In genomic region chr5:178232920-178233429, GRCh38 we compare ENCODE assay signal across 8 cellular contexts. TPM values are rescaled to one million over a fixed set of nuclear protein-coding genes. Genes with fewer than 3 reads are reported as not detected.
DNase-seq lines count a peak whose midpoint lies in the region; ATAC-seq and TF ChIP-seq lines count a peak whose summit lies in the region.

No MANE protein-coding gene starts in this region.

- H3K79me2 ChIP-seq in GM23338 (replicated peaks; ENCODE audit: insufficient read depth): peaks cover 13% of the 10 kb centered on the region; the same call in 1 of the 2 replicates

- peak overlapping the region; percentile 93 for H2AFZ ChIP-seq in GM23338

- peak overlapping the region; percentile 96 for H3K4me2 ChIP-seq in GM23338

- no peaks in the 10 kb centered on the region for H3K9me2 ChIP-seq in GM23338 (ENCODE audit: insufficient read depth)

- DNase-seq in GM23338 (ENCODE audit: low spot score) (no peak), T-cell (no peak), right atrium auricular region (ENCODE audit: low spot score) (no peak), DMS 273 (lab: John Stamatoyannopoulos, UW; ENCODE audit: unreplicated experiment) (no peak), cerebellar cortex (ENCODE audit: low spot score) (no peak)
- no peak for DNase-seq in stimulated activated CD4-positive, alpha-beta T cell treated with anti-CD3 and anti-CD28 coated beads, Interleukin-4, amount 100 ng/mL, for 1 hour
- DNase-seq in activated CD8-positive, alpha-beta memory T cell treated with anti-CD3 and anti-CD28 coated beads for 24 hours: no peak

- POLR2A ChIA-PET in T-cell (lab: Charles Lee): no interaction called here

- H3K4me1 Mint-ChIP-seq in GM23338 (peaks cover 22% of the 10 kb centered on the region), T-cell (peaks cover 57 to 69% (median 64%) of the 10 kb centered on the region in 3 donors)
- peaks cover 51% of the 10 kb centered on the region for H3K4me1 Mint-ChIP-seq in stimulated activated memory B cell treated with anti-CD40 and anti-IgM and Interleukin-4, amounts not matched to agents 10 μg/mL and 1 μg/mL and 100 μg/mL, for 72 hours

- H3F3A ChIP-seq in GM23338 (replicated peaks; ENCODE audit: low read depth): peaks cover 13% of the 10 kb centered on the region

- no peak overlapping the region for H3K27ac Mint-ChIP-seq in GM23338
- peak overlapping the region; percentile 86 to 92 for H3K27ac Mint-ChIP-seq in T-cell
- H3K27ac Mint-ChIP-seq in stimulated activated memory B cell treated with anti-CD40 and anti-IgM and Interleukin-4, amounts not matched to agents 10 μg/mL and 1 μg/mL and 100 μg/mL, for 72 hours: peak overlapping the region; percentile 87

- TF ChIP-seq CTCF in GM23338 (conservative IDR thresholded peaks at IDR 0.05; ENCODE audit: low read depth in 2 of 2) (no peak), right atrium auricular region (IDR thresholded peaks at IDR 0.05) (no peak)

- H3K36me3 Mint-ChIP-seq in GM23338 (ENCODE audit: low read depth) (peaks cover 34% of the 10 kb centered on the region), T-cell (peaks cover 27% of the 10 kb centered on the region)
- H3K36me3 Mint-ChIP-seq in stimulated activated memory B cell treated with anti-CD40 and anti-IgM and Interleukin-4, amounts not matched to agents 10 μg/mL and 1 μg/mL and 100 μg/mL, for 72 hours: peaks cover 31% of the 10 kb centered on the region

- H3K9me3 ChIP-seq in right atrium auricular region: no peaks in the 10 kb centered on the region

- H3K27ac ChIP-seq in GM23338 (ENCODE audit: low read depth) (no peak overlapping the region), right atrium auricular region (peak overlapping the region; percentile 95 to 96)

- H4K20me1 ChIP-seq in GM23338 (replicated peaks; ENCODE audit: insufficient read depth): no peaks in the 10 kb centered on the region

- peak overlapping the region; percentile 67 for H3K4me3 Mint-ChIP-seq in GM23338
- H3K4me3 Mint-ChIP-seq in T-cell: peak overlapping the region; percentile 69 to 77 (median 77)
- peak overlapping the region; percentile 81 for H3K4me3 Mint-ChIP-seq in stimulated activated memory B cell treated with anti-CD40 and anti-IgM and Interleukin-4, amounts not matched to agents 10 μg/mL and 1 μg/mL and 100 μg/mL, for 72 hours

- no peaks in the 10 kb centered on the region; the same call in 1 of the 3 replicates for H3K9me3 Mint-ChIP-seq in GM23338
- no peaks in the 10 kb centered on the region for H3K9me3 Mint-ChIP-seq in T-cell
- H3K9me3 Mint-ChIP-seq in stimulated activated memory B cell treated with anti-CD40 and anti-IgM and Interleukin-4, amounts not matched to agents 10 μg/mL and 1 μg/mL and 100 μg/mL, for 72 hours: no peaks in the 10 kb centered on the region

- CTCF ChIA-PET in T-cell (lab: Charles Lee): no interaction called here

- H3K27me3 Mint-ChIP-seq in GM23338 (ENCODE audit: insufficient read depth, low read depth, poor library complexity): peaks cover 25% of the 10 kb centered on the region
- no peaks in the 10 kb centered on the region for H3K27me3 Mint-ChIP-seq in T-cell
- no peaks in the 10 kb centered on the region for H3K27me3 Mint-ChIP-seq in stimulated activated memory B cell treated with anti-CD40 and anti-IgM and Interleukin-4, amounts not matched to agents 10 μg/mL and 1 μg/mL and 100 μg/mL, for 72 hours

- ATAC-seq in GM23338 (no peak), T-cell (replicated peaks in 1 of 4) (peak in 1 of 4 experiments; percentile 32)
- no peak for ATAC-seq in stimulated activated memory B cell treated with anti-CD40 and anti-IgM and Interleukin-4, amounts not matched to agents 10 μg/mL and 1 μg/mL and 100 μg/mL, for 72 hours

- H3K27me3 ChIP-seq in GM23338 (ENCODE audit: insufficient read depth) (no peaks in the 10 kb centered on the region), right atrium auricular region (no peaks in the 10 kb centered on the region)

- H3K4me1 ChIP-seq in GM23338 (ENCODE audit: insufficient read depth) (peaks cover 9% of the 10 kb centered on the region; the same call in 1 of the 2 replicates), right atrium auricular region (peaks cover 0 to 51% of the 10 kb centered on the region in 2 donors)

- H3K4me3 ChIP-seq in GM23338: peak overlapping the region; percentile 83
- H3K4me3 ChIP-seq in right atrium auricular region: peak overlapping the region; percentile 77 to 80

- H3K36me3 ChIP-seq in GM23338 (ENCODE audit: insufficient read depth) (peaks cover 9% of the 10 kb centered on the region; the same call in 1 of the 2 replicates), right atrium auricular region (peaks cover 30% of the 10 kb centered on the region)

TF ChIP-seq in GM23338, 12 proteins besides CTCF, POLR2A, EP300 and RAD21 (continues in another document):
- TF ChIP-seq ZNF462 (CRISPR knock-in tag; IDR thresholded peaks at IDR 0.05): no peak
- TF ChIP-seq EZH2 (IDR thresholded peaks at IDR 0.05; ENCODE audit: low read depth, unreplicated experiment): no peak
- TF ChIP-seq POLR2AphosphoS5 (IDR thresholded peaks at IDR 0.05; ENCODE audit: low read depth): no peak
- no peak for TF ChIP-seq EZH2phosphoT487 (IDR thresholded peaks at IDR 0.05; ENCODE audit: unreplicated experiment)
- TF ChIP-seq NANOG (IDR thresholded peaks at IDR 0.05; ENCODE audit: borderline replicate concordance): no peak
- TF ChIP-seq ZNF114 (CRISPR knock-in tag; IDR thresholded peaks at IDR 0.05): no peak
- TF ChIP-seq CREB1 (CRISPR knock-in tag; IDR thresholded peaks at IDR 0.05; ENCODE audit: low read depth): no peak
- TF ChIP-seq JUNB (IDR thresholded peaks at IDR 0.05; ENCODE audit: unreplicated experiment): no peak

RNA-seq across cellular contexts. Expression of gene PHYKPL, which starts 0.4 kb away (rescaled TPM):
- total RNA-seq in GM23338 (2014; rRNA removed; shearing (Covaris generic)): 12.4 and 15.9 TPM in 2 replicates
- polyA plus RNA-seq in GM23338 (2016; fragmentation: Nextera tagmentation; extraction: Ambion mirVana): 17.8 and 20.8 TPM in 2 replicates
- total RNA-seq in T-cell (100 to 1,000 TPM; 135 to 208 (median 193) TPM), right atrium auricular region (10 to 100 TPM; 22.8 to 34.5 TPM)

RNA-seq across cellular contexts. Expression of gene HNRNPAB, which starts 28.6 kb away (rescaled TPM):
- total RNA-seq in GM23338 (2014; rRNA removed; shearing (Covaris generic)): 304 and 345 TPM in 2 replicates
- 579 and 599 TPM in 2 replicates for polyA plus RNA-seq in GM23338 (2016; fragmentation: Nextera tagmentation; extraction: Ambion mirVana)
- 10 to 100 TPM; 78.8 to 89.2 (median 85.1) TPM for total RNA-seq in T-cell
- 10 to 100 TPM; 62.4 to 69.1 TPM for total RNA-seq in right atrium auricular region

RNA-seq across cellular contexts. Expression of gene GMCL2, which starts 45.8 kb away (rescaled TPM):
- total RNA-seq in GM23338 (2014; rRNA removed; shearing (Covaris generic)): 0.07 and 0.08 TPM in 2 replicates
- not detected in 2 replicates for polyA plus RNA-seq in GM23338 (2016; fragmentation: Nextera tagmentation; extraction: Ambion mirVana)
- total RNA-seq in T-cell: not detected
- total RNA-seq in right atrium auricular region: not detected
